In genomic region chr2:68762665-68763064, GRCh38 we compare ENCODE assay signal across 8 cellular contexts. TPM values are rescaled to one million over a fixed set of nuclear protein-coding genes. Genes with fewer than 3 reads are reported as not detected.
A peak's percentile ranks its signal among the peaks of the same experiment; 100 is the strongest.
DNase-seq lines count a peak whose midpoint lies in the region; ATAC-seq, FAIRE-seq and TF ChIP-seq lines count a peak whose summit lies in the region.

No MANE protein-coding gene starts in this region.

- H3K27ac ChIP-seq in astrocyte (ENCODE audit: low read depth, low read length) = no peak overlapping the region

- H3K4me3 Mint-ChIP-seq in activated CD8-positive, alpha-beta memory T cell treated with anti-CD3 and anti-CD28 coated beads, Interleukin-2, amount 10 ng/mL, durations not matched to agents 7 days and 5 days = peak overlapping the region; percentile 12
- no peak overlapping the region for H3K4me3 Mint-ChIP-seq in astrocyte (ENCODE audit: unreplicated experiment)
- peak overlapping the region; percentile 34 for H3K4me3 Mint-ChIP-seq in stimulated activated effector memory CD8-positive, alpha-beta T cell treated with anti-CD3 and anti-CD28 coated beads, Interleukin-12 subunit alpha, Interleukin-12 subunit beta, amount 100 ng/mL, for 72 hours

- peak overlapping the region; percentile 81 for H3K27ac Mint-ChIP-seq in activated CD8-positive, alpha-beta memory T cell treated with anti-CD3 and anti-CD28 coated beads, Interleukin-2, amount 10 ng/mL, durations not matched to agents 7 days and 5 days
- H3K27ac Mint-ChIP-seq in astrocyte (ENCODE audit: unreplicated experiment) = peak overlapping the region; percentile 79
- peak overlapping the region; percentile 58 for H3K27ac Mint-ChIP-seq in stimulated activated effector memory CD8-positive, alpha-beta T cell treated with anti-CD3 and anti-CD28 coated beads, Interleukin-12 subunit alpha, Interleukin-12 subunit beta, amount 100 ng/mL, for 72 hours

- H3K36me3 Mint-ChIP-seq in activated CD8-positive, alpha-beta memory T cell treated with anti-CD3 and anti-CD28 coated beads, Interleukin-2, amount 10 ng/mL, durations not matched to agents 7 days and 5 days = peaks cover 26% of the 10 kb centered on the region
- no peaks in the 10 kb centered on the region for H3K36me3 Mint-ChIP-seq in astrocyte (ENCODE audit: low read depth, unreplicated experiment)
- peaks cover 7% of the 10 kb centered on the region for H3K36me3 Mint-ChIP-seq in stimulated activated effector memory CD8-positive, alpha-beta T cell treated with anti-CD3 and anti-CD28 coated beads, Interleukin-12 subunit alpha, Interleukin-12 subunit beta, amount 100 ng/mL, for 72 hours

- H3K4me1 ChIP-seq in astrocyte (ENCODE audit: insufficient read depth, low read length) (peaks cover 11% of the 10 kb centered on the region), BE2C (no peaks in the 10 kb centered on the region)

- no peaks in the 10 kb centered on the region for H4K20me1 ChIP-seq in astrocyte (ENCODE audit: insufficient read depth, low read length)

- ATAC-seq in activated CD8-positive, alpha-beta memory T cell treated with anti-CD3 and anti-CD28 coated beads, Interleukin-2, amount 10 ng/mL, durations not matched to agents 7 days and 5 days = peak; percentile 3
- ATAC-seq in HG03432 (IDR thresholded peaks at IDR 0.05; ENCODE audit: unreplicated experiment) = peak; percentile 67
- peak; percentile 46 for ATAC-seq in stimulated activated effector memory CD8-positive, alpha-beta T cell treated with anti-CD3 and anti-CD28 coated beads, Interleukin-12 subunit alpha, Interleukin-12 subunit beta, amount 100 ng/mL, for 72 hours

- no peaks in the 10 kb centered on the region for H3K79me2 ChIP-seq in astrocyte (ENCODE audit: insufficient read depth, low read length)

- H3K4me3 ChIP-seq in astrocyte (ENCODE audit: insufficient read depth, low read depth, low read length) = no peak overlapping the region
- H3K4me3 ChIP-seq in BE2C (ENCODE audit: low read depth, low read length) = no peak overlapping the region

- H3K36me3 ChIP-seq in astrocyte (ENCODE audit: insufficient read depth, low read length) = no peaks in the 10 kb centered on the region
- no peaks in the 10 kb centered on the region for H3K36me3 ChIP-seq in BE2C

- no peak overlapping the region for H3K9ac ChIP-seq in astrocyte (ENCODE audit: low read length)

- FAIRE-seq in astrocyte (lab: Jason Lieb, UNC) = no peak

- H3K4me2 ChIP-seq in astrocyte (ENCODE audit: low read length) = no peak overlapping the region

- H3K27me3 Mint-ChIP-seq in activated CD8-positive, alpha-beta memory T cell treated with anti-CD3 and anti-CD28 coated beads, Interleukin-2, amount 10 ng/mL, durations not matched to agents 7 days and 5 days = no peaks in the 10 kb centered on the region
- peaks cover 2% of the 10 kb centered on the region for H3K27me3 Mint-ChIP-seq in astrocyte (ENCODE audit: low read depth, unreplicated experiment)

- H3K27me3 ChIP-seq in astrocyte (ENCODE audit: insufficient read depth, low read length) (no peaks in the 10 kb centered on the region), BE2C (no peaks in the 10 kb centered on the region)

- CTCF ChIA-PET in activated CD8-positive, alpha-beta memory T cell treated with anti-CD3 and anti-CD28 coated beads, Interleukin-2, amount 10 ng/mL, durations not matched to agents 7 days and 5 days (lab: Charles Lee) = interaction anchor here (1.0 to 4.6 kb wide), 10 partner anchors 11 to 163 kb away, joined by 3 to 93 read pairs (median 4); partner anchors contain the start of gene ARHGAP25

- no peak for TF ChIP-seq CTCF in astrocyte (IDR thresholded peaks at IDR 0.05; ENCODE audit: insufficient read depth, low read depth, low read length)
- no peak for TF ChIP-seq CTCF in BE2C (IDR thresholded peaks at IDR 0.05; ENCODE audit: low read depth, low read length)

- H3K9me3 Mint-ChIP-seq in activated CD8-positive, alpha-beta memory T cell treated with anti-CD3 and anti-CD28 coated beads, Interleukin-2, amount 10 ng/mL, durations not matched to agents 7 days and 5 days (ENCODE audit: low read depth) = no peaks in the 10 kb centered on the region
- no peaks in the 10 kb centered on the region for H3K9me3 Mint-ChIP-seq in astrocyte (ENCODE audit: unreplicated experiment)
- H3K9me3 Mint-ChIP-seq in stimulated activated effector memory CD8-positive, alpha-beta T cell treated with anti-CD3 and anti-CD28 coated beads, Interleukin-12 subunit alpha, Interleukin-12 subunit beta, amount 100 ng/mL, for 72 hours = no peaks in the 10 kb centered on the region

- no peak overlapping the region for H2AFZ ChIP-seq in astrocyte (ENCODE audit: low read depth, low read length)

- no peak for DNase-seq in activated CD8-positive, alpha-beta memory T cell treated with anti-CD3 and anti-CD28 coated beads, Interleukin-2, amount 10 ng/mL, durations not matched to agents 7 days and 5 days
- no peak for DNase-seq in activated CD8-positive, alpha-beta memory T cell treated with anti-CD3 and anti-CD28 coated beads, Interleukin-2, amount 50 U/mL, for 4 hours
- DNase-seq in astrocyte (ENCODE audit: low read depth) (peak; percentile 84), HPDE6-E6E7 (ENCODE audit: extremely low spot score) (no peak), BE2C (no peak), SKM-1 (lab: John Stamatoyannopoulos, UW; ENCODE audit: unreplicated experiment) (no peak)
- peak in 1 of 2 donors; percentile 58 for DNase-seq in stimulated activated effector memory CD8-positive, alpha-beta T cell treated with anti-CD3 and anti-CD28 coated beads, Interleukin-12 subunit alpha, Interleukin-12 subunit beta, amount 100 ng/mL, for 72 hours (ENCODE audit: low spot score in 2 of 2)

- H3K9me3 ChIP-seq in astrocyte (ENCODE audit: insufficient read depth, low read depth, low read length) (no peaks in the 10 kb centered on the region), BE2C (no peaks in the 10 kb centered on the region)

- H3K4me1 Mint-ChIP-seq in activated CD8-positive, alpha-beta memory T cell treated with anti-CD3 and anti-CD28 coated beads, Interleukin-2, amount 10 ng/mL, durations not matched to agents 7 days and 5 days = peaks cover 87% of the 10 kb centered on the region
- peaks cover 48% of the 10 kb centered on the region for H3K4me1 Mint-ChIP-seq in astrocyte (ENCODE audit: low read depth, unreplicated experiment)
- H3K4me1 Mint-ChIP-seq in stimulated activated effector memory CD8-positive, alpha-beta T cell treated with anti-CD3 and anti-CD28 coated beads, Interleukin-12 subunit alpha, Interleukin-12 subunit beta, amount 100 ng/mL, for 72 hours = peaks cover 79% of the 10 kb centered on the region

RNA-seq across cellular contexts. Expression of gene ARHGAP25, which starts 28.1 kb away (rescaled TPM):
- total RNA-seq in activated CD8-positive, alpha-beta memory T cell treated with anti-CD3 and anti-CD28 coated beads, Interleukin-2, amount 10 ng/mL, durations not matched to agents 7 days and 5 days = 100 to 1,000 TPM in 1 of 2 experiments, 10 to 100 TPM in 1; 90.2 to 126 TPM
- total RNA-seq in astrocyte = 0.30 TPM in 1 of 2 replicates, not detected in the other
- polyA plus RNA-seq in BE2C (2012; ENCODE audit: insufficient read depth, insufficient read length, low read depth) = not detected

Comparison
In these comparisons a context has a peak if more than half of its experiments do, and no peak if none do; other contexts are left out.
1. ATAC-seq: peak in every context shown above with its lines; median percentile 67 in HG03432; 46 in stimulated activated effector memory CD8-positive, alpha-beta T cell treated with anti-CD3 and anti-CD28 coated beads, Interleukin-12 subunit alpha, Interleukin-12 subunit beta, amount 100 ng/mL, for 72 hours; 3 in activated CD8-positive, alpha-beta memory T cell treated with anti-CD3 and anti-CD28 coated beads, Interleukin-2, amount 10 ng/mL, durations not matched to agents 7 days and 5 days.
2. RNA of gene ARHGAP25, which starts 28.1 kb away (total RNA-seq): 90.2 to 126 TPM in activated CD8-positive, alpha-beta memory T cell treated with anti-CD3 and anti-CD28 coated beads, Interleukin-2, amount 10 ng/mL, durations not matched to agents 7 days and 5 days; 0.30 TPM in astrocyte; every median in the first group is over 10 times any median in the second.
3. Peak in every context shown above with its lines, with median percentiles within 50 percentile points of each other: H3K27ac Mint-ChIP-seq.